26 cellular contexts compared by ENCODE assay signal in genomic region chr9:129810788-129811187, GRCh38. TPM values are rescaled to one million over a fixed set of nuclear protein-coding genes. Genes with fewer than 3 reads are reported as not detected.
DNase-seq lines count a peak whose midpoint lies in the region; ATAC-seq and TF ChIP-seq lines count a peak whose summit lies in the region.
"Had no signal": no experiment of that assay in that cellular context is flagged by ENCODE, and none has a peak within 500 bp of the region (broad histone marks: within the 10 kb centered on the region; RNA-seq: fewer than 3 reads in every experiment).

No MANE protein-coding gene starts in this region.

- H3K4me1 ChIP-seq in transverse colon = peaks cover 0 to 41% (median 20%) of the 10 kb centered on the region in 4 donors
- H3K4me1 ChIP-seq: thyroid gland had no signal

- no peaks in the 10 kb centered on the region for H3K27me3 ChIP-seq in transverse colon
- H3K27me3 ChIP-seq: cardiac muscle cell, thyroid gland had no signal

- H3K9me3 Mint-ChIP-seq in activated CD8-positive, alpha-beta T cell treated with anti-CD3 and anti-CD28 coated beads for 36 hours = no peaks in the 10 kb centered on the region
- H3K9me3 Mint-ChIP-seq in activated CD8-positive, alpha-beta T cell treated with anti-CD3 and anti-CD28 coated beads, Interleukin-2, amount 10 ng/mL, durations not matched to agents 7 days and 5 days (ENCODE audit: insufficient read depth) = no peaks in the 10 kb centered on the region
- H3K9me3 Mint-ChIP-seq in natural killer cell = no peaks in the 10 kb centered on the region
- H3K9me3 Mint-ChIP-seq: activated naive CD4-positive, alpha-beta T cell treated with anti-CD3 and anti-CD28 coated beads, Interleukin-2, amount 10 ng/mL, durations not matched to agents 7 days and 5 days; activated T-cell treated with anti-CD3 and anti-CD28 coated beads, Interleukin-2, amount 50 U/mL, for 24 hours; dendritic cell treated with granulocyte-macrophage colony-stimulating factor and Interleukin-4, amounts not matched to agents 40 ng/mL and 50 ng/mL, for 4 days; memory B cell; stimulated activated naive CD8-positive, alpha-beta T cell treated with anti-CD3 and anti-CD28 coated beads, Interleukin-15, Interleukin-2, amounts not matched to agents 100 ng/mL and 50 ng/mL, for 24 hours had no signal

- no peak for TF ChIP-seq POLR2A in transverse colon (IDR thresholded peaks at IDR 0.05)

- H3K4me1 Mint-ChIP-seq in activated CD8-positive, alpha-beta T cell treated with anti-CD3 and anti-CD28 coated beads for 36 hours (ENCODE audit: low read depth) = peaks cover 12% of the 10 kb centered on the region
- peaks cover 18% of the 10 kb centered on the region for H3K4me1 Mint-ChIP-seq in activated CD8-positive, alpha-beta T cell treated with anti-CD3 and anti-CD28 coated beads, Interleukin-2, amount 10 ng/mL, durations not matched to agents 7 days and 5 days (ENCODE audit: low read depth)
- H3K4me1 Mint-ChIP-seq in natural killer cell = peaks cover 7 to 16% of the 10 kb centered on the region in 2 donors

- WGBS in transverse colon (ENCODE audit: low coverage in 1 of 2), 2 donors = 59 to 62% methylated on average over 6 of the region's 6 CpGs

- no peak for ATAC-seq in activated CD8-positive, alpha-beta T cell treated with anti-CD3 and anti-CD28 coated beads for 36 hours
- no peak for ATAC-seq in activated CD8-positive, alpha-beta T cell treated with anti-CD3 and anti-CD28 coated beads, Interleukin-2, amount 10 ng/mL, durations not matched to agents 7 days and 5 days
- ATAC-seq in left colon (peak; percentile 36), HG03457 (IDR thresholded peaks at IDR 0.05; ENCODE audit: unreplicated experiment) (no peak), natural killer cell (no peak)
- ATAC-seq: GM12878; naive thymus-derived CD4-positive, alpha-beta T cell had no signal

- CTCF ChIA-PET in activated CD8-positive, alpha-beta T cell treated with anti-CD3 and anti-CD28 coated beads for 36 hours (lab: Charles Lee) = interaction anchor here (0.7 to 2.7 kb wide), 6 partner anchors 11 to 297 kb away, joined by 3 to 10 read pairs (median 4); no protein-coding TSS in a partner anchor
- CTCF ChIA-PET in activated CD8-positive, alpha-beta T cell treated with anti-CD3 and anti-CD28 coated beads, Interleukin-2, amount 10 ng/mL, durations not matched to agents 7 days and 5 days (lab: Charles Lee) = interaction anchor here (0.9 to 1.1 kb wide), 3 partner anchors 68 to 186 kb away, joined by 3 to 4 read pairs (median 3); no protein-coding TSS in a partner anchor

- peak overlapping the region; percentile 6 for H3K27ac Mint-ChIP-seq in activated CD8-positive, alpha-beta T cell treated with anti-CD3 and anti-CD28 coated beads for 36 hours
- no peak overlapping the region for H3K27ac Mint-ChIP-seq in activated CD8-positive, alpha-beta T cell treated with anti-CD3 and anti-CD28 coated beads, Interleukin-2, amount 10 ng/mL, durations not matched to agents 7 days and 5 days
- peak overlapping the region in 1 of 2 donors; percentile 46 for H3K27ac Mint-ChIP-seq in natural killer cell
- H3K27ac Mint-ChIP-seq: activated naive CD4-positive, alpha-beta T cell treated with anti-CD3 and anti-CD28 coated beads, Interleukin-2, amount 10 ng/mL, durations not matched to agents 7 days and 5 days; B cell; dendritic cell treated with granulocyte-macrophage colony-stimulating factor and Interleukin-4, amounts not matched to agents 40 ng/mL and 50 ng/mL, for 4 days; memory B cell; stimulated activated naive CD8-positive, alpha-beta T cell treated with anti-CD3 and anti-CD28 coated beads, Interleukin-15, Interleukin-2, amounts not matched to agents 100 ng/mL and 50 ng/mL, for 24 hours had no signal

- DNase-seq in activated CD8-positive, alpha-beta T cell treated with anti-CD3 and anti-CD28 coated beads for 36 hours = no peak
- DNase-seq in activated CD8-positive, alpha-beta T cell treated with anti-CD3 and anti-CD28 coated beads, Interleukin-2, amount 10 ng/mL, durations not matched to agents 7 days and 5 days = no peak
- DNase-seq in left colon = no peak
- no peak for DNase-seq in transverse colon
- no peak for DNase-seq in natural killer cell
- DNase-seq: 8988T; activated CD4-positive, CD25-positive, alpha-beta regulatory T cell treated with anti-CD3 and anti-CD28 coated beads, Interleukin-2, amount 50 U/mL, for 72 hours; activated CD8-positive, alpha-beta memory T cell treated with anti-CD3 and anti-CD28 coated beads for 24 hours; activated naive CD4-positive, alpha-beta T cell treated with anti-CD3 and anti-CD28 coated beads, Interleukin-2, amount 10 ng/mL, durations not matched to agents 7 days and 5 days; activated T-cell treated with anti-CD3 and anti-CD28 coated beads, Interleukin-2, amount 50 U/mL, for 24 hours; amygdala; DMS79; kidney glomerular epithelial cell; naive thymus-derived CD4-positive, alpha-beta T cell; NCI-H2081; OCI-M1; SHP77; stimulated activated CD4-positive, alpha-beta T cell treated with anti-CD3 and anti-CD28 coated beads, Interleukin-12 subunit alpha, Interleukin-12 subunit beta, amount 100 ng/mL, for 4 hours; thyroid gland had no signal

- in situ Hi-C loops in transverse colon (cut with MboI; ENCODE audit: low pct_ligation_motif_present in 1 of 4, low pct_unique_long_range_greater_than_20kb in 1 of 4, low sequenced_read_pairs in 3 of 4) = no loop called here

- H3K36me3 Mint-ChIP-seq in activated CD8-positive, alpha-beta T cell treated with anti-CD3 and anti-CD28 coated beads for 36 hours (ENCODE audit: low read depth) = peaks cover 51% of the 10 kb centered on the region
- H3K36me3 Mint-ChIP-seq in activated CD8-positive, alpha-beta T cell treated with anti-CD3 and anti-CD28 coated beads, Interleukin-2, amount 10 ng/mL, durations not matched to agents 7 days and 5 days (ENCODE audit: low read depth) = peaks cover 75% of the 10 kb centered on the region
- no peaks in the 10 kb centered on the region for H3K36me3 Mint-ChIP-seq in natural killer cell

- H3K4me3 Mint-ChIP-seq in activated CD8-positive, alpha-beta T cell treated with anti-CD3 and anti-CD28 coated beads for 36 hours = no peak overlapping the region
- no peak overlapping the region for H3K4me3 Mint-ChIP-seq in activated CD8-positive, alpha-beta T cell treated with anti-CD3 and anti-CD28 coated beads, Interleukin-2, amount 10 ng/mL, durations not matched to agents 7 days and 5 days
- no peak overlapping the region for H3K4me3 Mint-ChIP-seq in natural killer cell
- H3K4me3 Mint-ChIP-seq: activated naive CD4-positive, alpha-beta T cell treated with anti-CD3 and anti-CD28 coated beads, Interleukin-2, amount 10 ng/mL, durations not matched to agents 7 days and 5 days; activated T-cell treated with anti-CD3 and anti-CD28 coated beads, Interleukin-2, amount 50 U/mL, for 24 hours; B cell; dendritic cell treated with granulocyte-macrophage colony-stimulating factor and Interleukin-4, amounts not matched to agents 40 ng/mL and 50 ng/mL, for 4 days; memory B cell; naive thymus-derived CD4-positive, alpha-beta T cell; stimulated activated naive CD8-positive, alpha-beta T cell treated with anti-CD3 and anti-CD28 coated beads, Interleukin-15, Interleukin-2, amounts not matched to agents 100 ng/mL and 50 ng/mL, for 24 hours had no signal

- peak overlapping the region; percentile 66 to 79 (median 69) for H3K27ac ChIP-seq in transverse colon
- H3K27ac ChIP-seq: cardiac muscle cell, thyroid gland had no signal

- no peak for TF ChIP-seq EP300 in transverse colon (IDR thresholded peaks at IDR 0.05; ENCODE audit: low read depth)

- H3K27me3 Mint-ChIP-seq in activated CD8-positive, alpha-beta T cell treated with anti-CD3 and anti-CD28 coated beads for 36 hours = no peaks in the 10 kb centered on the region
- H3K27me3 Mint-ChIP-seq in activated CD8-positive, alpha-beta T cell treated with anti-CD3 and anti-CD28 coated beads, Interleukin-2, amount 10 ng/mL, durations not matched to agents 7 days and 5 days (ENCODE audit: low read depth) = no peaks in the 10 kb centered on the region
- H3K27me3 Mint-ChIP-seq in natural killer cell (ENCODE audit: low read depth in 2 of 2) = no peaks in the 10 kb centered on the region
- H3K27me3 Mint-ChIP-seq: activated naive CD4-positive, alpha-beta T cell treated with anti-CD3 and anti-CD28 coated beads, Interleukin-2, amount 10 ng/mL, durations not matched to agents 7 days and 5 days; activated T-cell treated with anti-CD3 and anti-CD28 coated beads, Interleukin-2, amount 50 U/mL, for 24 hours; B cell; dendritic cell treated with granulocyte-macrophage colony-stimulating factor and Interleukin-4, amounts not matched to agents 40 ng/mL and 50 ng/mL, for 4 days; memory B cell; naive thymus-derived CD4-positive, alpha-beta T cell; stimulated activated naive CD8-positive, alpha-beta T cell treated with anti-CD3 and anti-CD28 coated beads, Interleukin-15, Interleukin-2, amounts not matched to agents 100 ng/mL and 50 ng/mL, for 24 hours had no signal

- TF ChIP-seq CTCF in activated CD8-positive, alpha-beta T cell treated with anti-CD3 and anti-CD28 coated beads for 36 hours (IDR thresholded peaks at IDR 0.05) = no peak
- TF ChIP-seq CTCF in transverse colon (IDR thresholded peaks at IDR 0.05) (no peak), natural killer cell (IDR thresholded peaks at IDR 0.05) (no peak)

- POLR2A ChIA-PET in activated CD8-positive, alpha-beta T cell treated with anti-CD3 and anti-CD28 coated beads for 36 hours (lab: Charles Lee) = interaction anchor here (0.8 to 2.1 kb wide), 3 partner anchors 11 to 64 kb away, joined by 3 to 10 read pairs (median 3); no protein-coding TSS in a partner anchor
- POLR2A ChIA-PET in activated CD8-positive, alpha-beta T cell treated with anti-CD3 and anti-CD28 coated beads, Interleukin-2, amount 10 ng/mL, durations not matched to agents 7 days and 5 days (lab: Charles Lee) = interaction anchor here (1.3 kb wide), 1 partner anchor 24 kb away, joined by 4 read pairs; no protein-coding TSS in a partner anchor

- peaks cover 0 to 7% (median 2%) of the 10 kb centered on the region in 4 donors for H3K36me3 ChIP-seq in transverse colon

- intact Hi-C loops in activated CD8-positive, alpha-beta T cell treated with anti-CD3 and anti-CD28 coated beads for 36 hours (cut with micrococcal nuclease) = no loop called here
- intact Hi-C loops in left colon (cut with DNase I, micrococcal nuclease) (no loop called here), transverse colon (cut with DNase I; ENCODE audit: low total_unique reads) (no loop called here), natural killer cell (cut with micrococcal nuclease) (no loop called here)

- H3K4me3 ChIP-seq in transverse colon = peak overlapping the region in 1 of 4 donors; percentile 0
- H3K4me3 ChIP-seq: cardiac muscle cell, GM12878, thyroid gland had no signal

- no peaks in the 10 kb centered on the region for H3K9me3 ChIP-seq in transverse colon
- H3K9me3 ChIP-seq: thyroid gland had no signal

RNA-seq across cellular contexts. Expression of gene TOR1B, which starts 7.8 kb away (rescaled TPM):
- total RNA-seq in activated CD8-positive, alpha-beta T cell treated with anti-CD3 and anti-CD28 coated beads for 36 hours = 10 to 100 TPM; 18.5 to 19.8 TPM
- total RNA-seq in activated CD8-positive, alpha-beta T cell treated with anti-CD3 and anti-CD28 coated beads, Interleukin-2, amount 10 ng/mL, durations not matched to agents 7 days and 5 days = 10 to 100 TPM; 22.1 to 24.4 TPM
- total RNA-seq in left colon (10 to 100 TPM; 41.7 to 50.7 TPM), transverse colon (100 to 1,000 TPM in 1 of 4 donors, 10 to 100 TPM in 3; 49.0 to 105 (median 62.7) TPM), natural killer cell (10 to 100 TPM; 20.2 to 30.5 (median 23.9) TPM)

RNA-seq across cellular contexts. Expression of gene TOR1A, which starts 13.1 kb away (rescaled TPM):
- total RNA-seq in activated CD8-positive, alpha-beta T cell treated with anti-CD3 and anti-CD28 coated beads for 36 hours = 10 to 100 TPM; 31.9 to 32.4 TPM
- total RNA-seq in activated CD8-positive, alpha-beta T cell treated with anti-CD3 and anti-CD28 coated beads, Interleukin-2, amount 10 ng/mL, durations not matched to agents 7 days and 5 days = 10 to 100 TPM; 54.6 to 58.4 TPM
- total RNA-seq in left colon (10 to 100 TPM; 30.7 to 36.9 TPM), transverse colon (10 to 100 TPM in 3 of 4 donors, 1 to 10 TPM in 1; 6.2 to 47.0 (median 40.0) TPM), natural killer cell (10 to 100 TPM; 26.1 to 36.4 (median 34.8) TPM)

RNA-seq across cellular contexts. Expression of gene C9orf78, which starts 24.3 kb away (rescaled TPM):
- 10 to 100 TPM; 44.5 to 51.7 TPM for total RNA-seq in activated CD8-positive, alpha-beta T cell treated with anti-CD3 and anti-CD28 coated beads for 36 hours
- 10 to 100 TPM; 89.7 to 91.7 TPM for total RNA-seq in activated CD8-positive, alpha-beta T cell treated with anti-CD3 and anti-CD28 coated beads, Interleukin-2, amount 10 ng/mL, durations not matched to agents 7 days and 5 days
- total RNA-seq in left colon (10 to 100 TPM; 34.6 to 41.3 TPM), transverse colon (100 to 1,000 TPM in 1 of 4 donors, 10 to 100 TPM in 3; 43.6 to 263 (median 47.7) TPM), natural killer cell (10 to 100 TPM; 93.7 to 97.9 (median 97.6) TPM)

RNA-seq across cellular contexts. Expression of gene USP20, which starts 24.5 kb away (rescaled TPM):
- 10 to 100 TPM; 55.3 to 55.9 TPM for total RNA-seq in activated CD8-positive, alpha-beta T cell treated with anti-CD3 and anti-CD28 coated beads for 36 hours
- total RNA-seq in activated CD8-positive, alpha-beta T cell treated with anti-CD3 and anti-CD28 coated beads, Interleukin-2, amount 10 ng/mL, durations not matched to agents 7 days and 5 days = 10 to 100 TPM; 86.2 to 87.4 TPM
- total RNA-seq in left colon (10 to 100 TPM; 16.0 to 21.9 TPM), transverse colon (10 to 100 TPM; 18.3 to 40.0 (median 25.3) TPM), natural killer cell (10 to 100 TPM; 66.8 to 86.1 (median 80.3) TPM)

RNA-seq across cellular contexts. Expression of gene PTGES, which starts 57.9 kb away (rescaled TPM):
- under 1 TPM; 0.20 to 0.56 TPM for total RNA-seq in activated CD8-positive, alpha-beta T cell treated with anti-CD3 and anti-CD28 coated beads for 36 hours
- total RNA-seq in activated CD8-positive, alpha-beta T cell treated with anti-CD3 and anti-CD28 coated beads, Interleukin-2, amount 10 ng/mL, durations not matched to agents 7 days and 5 days = not detected
- total RNA-seq in left colon (1 to 10 TPM; 2.5 to 5.0 TPM), transverse colon (10 to 100 TPM in 1 of 4 donors, 1 to 10 TPM in 1, under 1 TPM in 2; 0.75 to 11.0 (median 2.2) TPM), natural killer cell (under 1 TPM; 0.28 to 0.47 (median 0.39) TPM)
- total RNA-seq: B cell, GM12878 had no signal
